Comparison of ENCODE assay signal across 8 cellular contexts in genomic region chr12:116916714-116917114, GRCh38. TPM values are rescaled to one million over a fixed set of nuclear protein-coding genes. Genes with fewer than 3 reads are reported as not detected.
DNase-seq lines count a peak whose midpoint lies in the region; ATAC-seq and TF ChIP-seq lines count a peak whose summit lies in the region.

No MANE protein-coding gene starts in this region.

- no peak for TF ChIP-seq POLR2A in breast epithelium (IDR thresholded peaks at IDR 0.05)

- H3K27ac ChIP-seq in breast epithelium (no peak overlapping the region), cardiac muscle cell (peak overlapping the region; percentile 41)

- no peaks in the 10 kb centered on the region for H3K27me3 Mint-ChIP-seq in MCF 10A (ENCODE audit: insufficient read depth, unreplicated experiment)
- no peaks in the 10 kb centered on the region for H3K27me3 Mint-ChIP-seq in stimulated activated naive CD8-positive, alpha-beta T cell treated with anti-CD3 and anti-CD28 coated beads, Interleukin-15, amount 100 ng/mL, for 72 hours

- peak overlapping the region; percentile 49 for H3K27ac Mint-ChIP-seq in MCF 10A (ENCODE audit: low read depth, unreplicated experiment)
- H3K27ac Mint-ChIP-seq in stimulated activated naive CD8-positive, alpha-beta T cell treated with anti-CD3 and anti-CD28 coated beads, Interleukin-15, amount 100 ng/mL, for 72 hours, result peak overlapping the region; percentile 28 to 46

- intact Hi-C loops in MCF 10A (cut with micrococcal nuclease), result no loop called here
- intact Hi-C loops in breast epithelium (cut with DNase I; ENCODE audit: low total_unique reads), result no loop called here

- peak; percentile 90 for ATAC-seq in HG02798 (IDR thresholded peaks at IDR 0.05; ENCODE audit: poor library complexity, unreplicated experiment)
- ATAC-seq in stimulated activated naive CD8-positive, alpha-beta T cell treated with anti-CD3 and anti-CD28 coated beads, Interleukin-15, amount 100 ng/mL, for 72 hours, result peak; percentile 94

- CTCF ChIA-PET in MCF 10A (lab: Yijun Ruan, JAX), result interaction anchor here (0.7 to 2.1 kb wide), 7 partner anchors 34 to 215 kb away, joined by 3 to 6 read pairs (median 4); no protein-coding TSS in a partner anchor

- no peaks in the 10 kb centered on the region for H3K9me3 ChIP-seq in breast epithelium
- H3K9me3 ChIP-seq in cardiac muscle cell (ENCODE audit: low read depth), result no peaks in the 10 kb centered on the region

- peaks cover 20% of the 10 kb centered on the region for H3K36me3 Mint-ChIP-seq in MCF 10A (ENCODE audit: insufficient read depth, unreplicated experiment)

- H3K27me3 ChIP-seq in breast epithelium (no peaks in the 10 kb centered on the region), cardiac muscle cell (no peaks in the 10 kb centered on the region)

- no TSS peak for BruUV-seq in MCF 10A (replicated peaks; lab: Mats Ljungman, UMichigan)

- POLR2A ChIA-PET in MCF 10A (lab: Yijun Ruan, JAX), result interaction anchor here (0.7 to 0.8 kb wide), 2 partner anchors 35 to 36 kb away, joined by 3 to 4 read pairs; partner anchors contain the start of gene HRK

- TF ChIP-seq CTCF in MCF 10A (IDR thresholded peaks at IDR 0.05; ENCODE audit: unreplicated experiment) (no peak), breast epithelium (IDR thresholded peaks at IDR 0.05) (no peak), cardiac muscle cell (IDR thresholded peaks at IDR 0.05; ENCODE audit: low read depth, low read length) (peak; percentile 23)

- H3K4me1 ChIP-seq in breast epithelium (no peaks in the 10 kb centered on the region), cardiac muscle cell (ENCODE audit: low read depth) (peaks cover 9% of the 10 kb centered on the region)

- H3K4me3 ChIP-seq in breast epithelium (no peak overlapping the region), cardiac muscle cell (no peak overlapping the region)

- H3K9me3 Mint-ChIP-seq in MCF 10A (ENCODE audit: unreplicated experiment), result no peaks in the 10 kb centered on the region
- no peaks in the 10 kb centered on the region for H3K9me3 Mint-ChIP-seq in stimulated activated naive CD8-positive, alpha-beta T cell treated with anti-CD3 and anti-CD28 coated beads, Interleukin-15, amount 100 ng/mL, for 72 hours

- peaks cover 32% of the 10 kb centered on the region for H3K4me1 Mint-ChIP-seq in MCF 10A (ENCODE audit: insufficient read depth, unreplicated experiment)
- peaks cover 78% of the 10 kb centered on the region for H3K4me1 Mint-ChIP-seq in stimulated activated naive CD8-positive, alpha-beta T cell treated with anti-CD3 and anti-CD28 coated beads, Interleukin-15, amount 100 ng/mL, for 72 hours

- no peak overlapping the region for H3K4me3 Mint-ChIP-seq in MCF 10A (ENCODE audit: unreplicated experiment)
- H3K4me3 Mint-ChIP-seq in stimulated activated naive CD8-positive, alpha-beta T cell treated with anti-CD3 and anti-CD28 coated beads, Interleukin-15, amount 100 ng/mL, for 72 hours, result no peak overlapping the region

- H3K36me3 ChIP-seq in breast epithelium, result no peaks in the 10 kb centered on the region
- H3K36me3 ChIP-seq in cardiac muscle cell, result no peaks in the 10 kb centered on the region

- DNase-seq in MCF 10A (ENCODE audit: unreplicated experiment) (peak; percentile 87), breast epithelium (ENCODE audit: low spot score in 2 of 2) (no peak), NCI-H2196 (lab: John Stamatoyannopoulos, UW; ENCODE audit: unreplicated experiment) (peak; percentile 63), cardiac muscle cell (ENCODE audit: low read depth in 1 of 2, low spot score in 1 of 2) (peak; percentile 60 to 71), mesenteric fat pad (ENCODE audit: low spot score) (no peak)
- DNase-seq in activated CD8-positive, alpha-beta memory T cell treated with anti-CD3 and anti-CD28 coated beads, Interleukin-2, amount 50 U/mL, for 4 hours, result peak; percentile 48
- DNase-seq in stimulated activated naive CD8-positive, alpha-beta T cell treated with anti-CD3 and anti-CD28 coated beads, Interleukin-15, amount 100 ng/mL, for 72 hours, result peak; percentile 44 to 60

RNA-seq across cellular contexts. Expression of gene FBXW8, which starts 6.0 kb away (rescaled TPM):
- total RNA-seq in MCF 10A (2022) (24.2 and 24.8 TPM in 2 replicates), breast epithelium (10 to 100 TPM; 14.9 to 22.3 (median 16.4) TPM), cardiac muscle cell (22.1 and 25.7 TPM in 2 replicates), mesenteric fat pad (12.8 TPM)
- polyA plus RNA-seq in cardiac muscle cell, result 15.3 and 20.9 TPM in 2 replicates

RNA-seq across cellular contexts. Expression of gene HRK, which starts 35.5 kb away (rescaled TPM):
- total RNA-seq in MCF 10A (2022), result 2.6 and 3.0 TPM in 2 replicates
- under 1 TPM; 0.15 to 0.33 (median 0.16) TPM for total RNA-seq in breast epithelium
- 0.25 TPM in 1 of 2 replicates, not detected in the other for total RNA-seq in cardiac muscle cell
- 0.06 and 0.17 TPM in 2 replicates for polyA plus RNA-seq in cardiac muscle cell
- total RNA-seq in mesenteric fat pad, result not detected

Comparison
In these comparisons a context has a peak if more than half of its experiments do, and no peak if none do; other contexts are left out.
1. DNase-seq: peak in MCF 10A (single experiment), NCI-H2196 (single experiment), activated CD8-positive, alpha-beta memory T cell treated with anti-CD3 and anti-CD28 coated beads, Interleukin-2, amount 50 U/mL, for 4 hours (single experiment), cardiac muscle cell (2 of 2) and stimulated activated naive CD8-positive, alpha-beta T cell treated with anti-CD3 and anti-CD28 coated beads, Interleukin-15, amount 100 ng/mL, for 72 hours (2 of 2); none in breast epithelium (0 of 2) and mesenteric fat pad (single experiment).